Comparison of ENCODE assay signal across 23 cellular contexts in genomic region chr14:102885686-102886447, GRCh38. TPM values are rescaled to one million over a fixed set of nuclear protein-coding genes. Genes with fewer than 3 reads are reported as not detected.
DNase-seq lines count a peak whose midpoint lies in the region; ATAC-seq, FAIRE-seq and TF ChIP-seq lines count a peak whose summit lies in the region.
"Had no signal": no experiment of that assay in that cellular context is flagged by ENCODE, and none has a peak within 500 bp of the region (broad histone marks: within the 10 kb centered on the region; RNA-seq: fewer than 3 reads in every experiment).

No MANE protein-coding gene starts in this region.

- intact Hi-C loops in kidney (cut with DNase I) = no loop called here
- intact Hi-C loops in upper lobe of right lung (cut with DNase I) = no loop called here

- H3K27ac Mint-ChIP-seq in T-helper 17 cell (peak overlapping the region; percentile 39), neural crest cell (ENCODE audit: unreplicated experiment) (peak overlapping the region; percentile 55)

- H3K27me3 ChIP-seq in upper lobe of right lung = no peaks in the 10 kb centered on the region

- H3K27ac ChIP-seq in kidney (ENCODE audit: low read depth in 2 of 2, low read length in 2 of 2) (no peak overlapping the region), upper lobe of right lung (no peak overlapping the region)
- H3K27ac ChIP-seq: KMS-11, RWPE1 had no signal

- no peaks in the 10 kb centered on the region for H3K4me1 ChIP-seq in kidney (ENCODE audit: control insufficient read depth in 1 of 2, insufficient read depth in 1 of 2, low read depth in 1 of 2, low read length in 2 of 2)
- no peaks in the 10 kb centered on the region for H3K4me1 ChIP-seq in upper lobe of right lung

- ATAC-seq in T-helper 17 cell = no peak
- peak; percentile 19 for ATAC-seq in upper lobe of right lung
- ATAC-seq: HCT116 had no signal

- H3K9me3 Mint-ChIP-seq in neural crest cell = no peaks in the 10 kb centered on the region
- H3K9me3 Mint-ChIP-seq: CD4-positive, CD25-positive, alpha-beta regulatory T cell had no signal

- FAIRE-seq in kidney (lab: Jason Lieb, UNC) = no peak

- H3K4me3 Mint-ChIP-seq in T-helper 17 cell = no peak overlapping the region
- no peak overlapping the region for H3K4me3 Mint-ChIP-seq in neural crest cell
- H3K4me3 Mint-ChIP-seq: CD4-positive, CD25-positive, alpha-beta regulatory T cell had no signal

- H3K27me3 Mint-ChIP-seq in T-helper 17 cell (no peaks in the 10 kb centered on the region), neural crest cell (ENCODE audit: low read depth) (no peaks in the 10 kb centered on the region)
- H3K27me3 Mint-ChIP-seq: CD4-positive, CD25-positive, alpha-beta regulatory T cell had no signal

- TF ChIP-seq CTCF in kidney (IDR thresholded peaks at IDR 0.05; ENCODE audit: borderline replicate concordance, extremely low read depth, insufficient read depth) (no peak), neural crest cell (conservative IDR thresholded peaks at IDR 0.05) (no peak), upper lobe of right lung (IDR thresholded peaks at IDR 0.05) (no peak)

- H3K4me1 Mint-ChIP-seq in T-helper 17 cell (peaks cover 9% of the 10 kb centered on the region), neural crest cell (no peaks in the 10 kb centered on the region)

- H3K9me3 ChIP-seq in T-helper 17 cell (ENCODE audit: control insufficient read depth, low read length, poor library complexity, severe bottlenecking) (no peaks in the 10 kb centered on the region), kidney (ENCODE audit: control insufficient read depth in 1 of 2, low read length in 2 of 2) (no peaks in the 10 kb centered on the region), upper lobe of right lung (no peaks in the 10 kb centered on the region)

- H3K36me3 ChIP-seq in kidney (ENCODE audit: control insufficient read depth in 1 of 2, insufficient read depth in 2 of 2, low read length in 2 of 2) = peaks cover 0 to 2% of the 10 kb centered on the region in 2 donors
- peaks cover 16% of the 10 kb centered on the region for H3K36me3 ChIP-seq in upper lobe of right lung

- no peak overlapping the region for H3K9ac ChIP-seq in kidney (ENCODE audit: low read length in 2 of 2)
- H3K9ac ChIP-seq: KMS-11 had no signal

- H3K36me3 Mint-ChIP-seq in T-helper 17 cell (ENCODE audit: low read depth) = peaks cover 5% of the 10 kb centered on the region
- no peaks in the 10 kb centered on the region for H3K36me3 Mint-ChIP-seq in neural crest cell (ENCODE audit: low read depth)

- H3K4me3 ChIP-seq in kidney (ENCODE audit: low read length in 2 of 2) = no peak overlapping the region
- H3K4me3 ChIP-seq in upper lobe of right lung = no peak overlapping the region

- DNase-seq in T-helper 17 cell (no peak), kidney (peak; percentile 58), neural crest cell (ENCODE audit: low read depth, low spot score) (no peak), upper lobe of right lung (no peak), SK-N-DZ (ENCODE audit: low spot score) (no peak), AG08396 (ENCODE audit: low spot score) (no peak)
- no peak for DNase-seq in activated CD4-positive, alpha-beta T cell treated with anti-CD3 and anti-CD28 coated beads, Interleukin-2, amount 50 U/mL, for 1 hour
- DNase-seq: CD4-positive, CD25-positive, alpha-beta regulatory T cell; COR-L47; DMS79 treated with DMSO at 0.1 percent for 48 hours; GOT3; NCI-H1105; NCI-H146; NCI-H2029 treated with DMSO at 0.1 percent for 48 hours; NCI-H226; NCI-H510A treated with DMSO at 0.1 percent for 48 hours; NCI-H774; NK-92 treated with Interleukin-12 subunit alpha and Interleukin-12 subunit beta, amount 100 ng/mL, for 24 hours; SHP77 treated with DMSO at 0.1 percent for 48 hours had no signal

RNA-seq across cellular contexts. Expression of gene AMN, which starts 36.6 kb away (rescaled TPM):
- total RNA-seq in T-helper 17 cell (1 to 10 TPM in 1 of 2 donors, under 1 TPM in 1; 0.65 to 2.3 TPM), kidney (58.0 TPM), neural crest cell (0.23 and 0.66 TPM in 2 replicates), upper lobe of right lung (19.8 TPM)
- 121 TPM for polyA plus RNA-seq in kidney (ENCODE audit: insufficient read depth, low read depth, low replicate concordance)
- 0.89 and 0.93 TPM in 2 replicates for polyA plus RNA-seq in SK-N-DZ (2014; cell fraction: cytosol; rRNA removed)
- polyA plus RNA-seq in SK-N-DZ (2014; cell fraction: nucleus; rRNA removed) = 7.4 and 12.1 TPM in 2 replicates
- total RNA-seq: HT1080 had no signal
